Comparison of ENCODE assay signal across 8 cellular contexts in genomic region chr3:131174752-131175151, GRCh38.
DNase-seq lines count a peak whose midpoint lies in the region; ATAC-seq and TF ChIP-seq lines count a peak whose summit lies in the region.

No MANE protein-coding gene starts in this region.

- no peak overlapping the region for H3K27ac ChIP-seq in brain microvascular endothelial cell

- ATAC-seq in GM19455 (IDR thresholded peaks at IDR 0.05; ENCODE audit: unreplicated experiment) (peak; percentile 96), HG03469 (IDR thresholded peaks at IDR 0.05; ENCODE audit: unreplicated experiment) (peak; percentile 97)

- DNase-seq in ELR (ENCODE audit: low read depth) (peak; percentile 47), brain microvascular endothelial cell (peak; percentile 17), NCI-H748 (lab: John Stamatoyannopoulos, UW; ENCODE audit: unreplicated experiment) (no peak), GM13976 (ENCODE audit: low spot score) (no peak), hippocampal formation (lab: John Stamatoyannopoulos, UW) (no peak), dermis blood vessel endothelial cell (no peak)

- in situ Hi-C loops in brain microvascular endothelial cell (cut with HindIII; ENCODE audit: low pct_ligation_motif_present, low sequenced_read_pairs) (no loop called here), GM13976 (cut with MboI; ENCODE audit: low sequenced_read_pairs, unreplicated experiment) (no loop called here)

- no peaks in the 10 kb centered on the region for H3K27me3 ChIP-seq in brain microvascular endothelial cell (replicated peaks)

- no peaks in the 10 kb centered on the region for H3K36me3 ChIP-seq in brain microvascular endothelial cell (replicated peaks)

- TF ChIP-seq CTCF in brain microvascular endothelial cell (IDR thresholded peaks at IDR 0.05; ENCODE audit: low read depth, low read length, missing control alignments) = no peak
- no peak for TF ChIP-seq CTCF in GM13976 (IDR thresholded peaks at IDR 0.05; ENCODE audit: borderline replicate concordance, control extremely low read depth, extremely low read depth, insufficient read depth, missing control alignments)

- H3K4me3 ChIP-seq in brain microvascular endothelial cell (ENCODE audit: low read depth, low read length) = no peak overlapping the region

Comparison
In these comparisons a context has a peak if more than half of its experiments do, and no peak if none do; other contexts are left out.
1. DNase-seq: peak in ELR (single experiment) and brain microvascular endothelial cell (single experiment); none in NCI-H748 (single experiment), GM13976 (single experiment), hippocampal formation (0 of 2) and dermis blood vessel endothelial cell (single experiment).